Comparison of ENCODE assay signal across 8 cellular contexts in genomic region chr3:23945903-23946751, GRCh38. TPM values are rescaled to one million over a fixed set of nuclear protein-coding genes. Genes with fewer than 3 reads are reported as not detected.
DNase-seq lines count a peak whose midpoint lies in the region; ATAC-seq and TF ChIP-seq lines count a peak whose summit lies in the region.

No MANE protein-coding gene starts in this region.

- H3K36me3 ChIP-seq in HCT116 (ENCODE audit: control insufficient read depth in 1 of 2, insufficient read depth in 2 of 2, low read length in 2 of 2) (no peaks in the 10 kb centered on the region), MM.1S (replicated peaks; ENCODE audit: insufficient read depth, low read length) (no peaks in the 10 kb centered on the region), neural progenitor cell (no peaks in the 10 kb centered on the region), stomach smooth muscle (ENCODE audit: control insufficient read depth in 2 of 2, insufficient read depth in 2 of 2, low read length in 2 of 2) (no peaks in the 10 kb centered on the region)

- peaks cover 24% of the 10 kb centered on the region for H3K4me1 Mint-ChIP-seq in neural progenitor cell

- DNase-seq in GM03348 (ENCODE audit: low spot score) (peak; percentile 99), HCT116 (ENCODE audit: low read depth, low spot score) (peak; percentile 82), MM.1S (peak; percentile 97), SHP77 treated with DMSO at 0.1 percent for 48 hours (lab: John Stamatoyannopoulos, UW) (peak; percentile 89), activated gamma-delta T cell treated with Interleukin-2 at 50 U/mL for 16 hours (peak; percentile 96), foreskin fibroblast (peak; percentile 98 to 100), neural progenitor cell (ENCODE audit: low spot score) (peak; percentile 99)

- TF ChIP-seq RAD21 in HCT116 (IDR thresholded peaks at IDR 0.05; ENCODE audit: low read depth) = no peak

- no TSS peak for BruUV-seq in HCT116 (replicated peaks; lab: Mats Ljungman, UMichigan)

- intact Hi-C loops in HCT116 (cut with micrococcal nuclease) = loop anchor here (1.0 to 2.0 kb wide), 3 partner anchors 17 to 29 kb away; partner anchors contain the start of gene RPL15

- H4K20me1 ChIP-seq in HCT116 (ENCODE audit: insufficient read depth) (peaks cover 3% of the 10 kb centered on the region; the same call in 1 of the 2 replicates), MM.1S (ENCODE audit: insufficient read depth, low read length) (no peaks in the 10 kb centered on the region), neural progenitor cell (ENCODE audit: low read depth) (peaks cover 6% of the 10 kb centered on the region)

- peaks cover 5% of the 10 kb centered on the region for H3K36me3 Mint-ChIP-seq in neural progenitor cell

- H3K9me3 Mint-ChIP-seq in neural progenitor cell = peaks cover 1% of the 10 kb centered on the region

- H3K79me2 ChIP-seq in HCT116 (ENCODE audit: insufficient read depth, low read length) (peaks cover 49% of the 10 kb centered on the region), MM.1S (ENCODE audit: low read length) (peaks cover 49% of the 10 kb centered on the region), neural progenitor cell (ENCODE audit: low read depth) (peaks cover 50% of the 10 kb centered on the region)

- H3K4me3 Mint-ChIP-seq in neural progenitor cell = peak overlapping the region; percentile 96

- H3K27ac ChIP-seq in HCT116 (ENCODE audit: low read depth, low read length) (peak overlapping the region; percentile 89), MM.1S (ENCODE audit: low read length) (peak overlapping the region; percentile 72), neural progenitor cell (peak overlapping the region; percentile 100), stomach smooth muscle (ENCODE audit: low read length) (peak overlapping the region; percentile 76)

- H3K9ac ChIP-seq in HCT116 (ENCODE audit: low read length) = peak overlapping the region; percentile 92
- H3K9ac ChIP-seq in MM.1S (ENCODE audit: low read length) = peak overlapping the region; percentile 74
- peak overlapping the region; percentile 69 for H3K9ac ChIP-seq in neural progenitor cell
- peak overlapping the region; percentile 76 to 85 for H3K9ac ChIP-seq in stomach smooth muscle (ENCODE audit: low read length in 2 of 2)

- no peaks in the 10 kb centered on the region for H3K9me2 ChIP-seq in HCT116 (ENCODE audit: insufficient read depth)
- H3K9me2 ChIP-seq in MM.1S (replicated peaks; ENCODE audit: insufficient read depth, low read length) = no peaks in the 10 kb centered on the region

- H3K4me3 ChIP-seq in HCT116 (replicated peaks in 1 of 2; ENCODE audit: low read depth in 1 of 2, low read length in 2 of 2) (peak overlapping the region; percentile 67 to 72), MM.1S (ENCODE audit: low read length) (peak overlapping the region; percentile 94), foreskin fibroblast (ENCODE audit: low read depth in 1 of 2, low read length in 2 of 2) (peak overlapping the region; percentile 70 to 74), neural progenitor cell (peak overlapping the region; percentile 77), stomach smooth muscle (ENCODE audit: low read length in 2 of 2) (peak overlapping the region; percentile 83 to 86)

- H3K27ac Mint-ChIP-seq in neural progenitor cell = peak overlapping the region; percentile 98

- POLR2A ChIA-PET in HCT116 (lab: Charles Lee) = interaction anchor here (0.7 to 1.6 kb wide), 7 partner anchors 8 to 29 kb away, joined by 3 to 20 read pairs (median 4); partner anchors contain the start of genes NKIRAS1 and RPL15

- H3K9me3 ChIP-seq in HCT116 (ENCODE audit: control insufficient read depth in 1 of 2, insufficient read depth in 1 of 2, low read depth in 1 of 2, low read length in 2 of 2) (no peaks in the 10 kb centered on the region), MM.1S (replicated peaks; ENCODE audit: insufficient read depth, low read length) (no peaks in the 10 kb centered on the region), neural progenitor cell (ENCODE audit: low read depth) (no peaks in the 10 kb centered on the region), stomach smooth muscle (ENCODE audit: control insufficient read depth in 2 of 2, low read length in 2 of 2) (no peaks in the 10 kb centered on the region)

- TF ChIP-seq CTCF in HCT116 (IDR thresholded peaks at IDR 0.05 in 2 of 3, conservative IDR thresholded peaks at IDR 0.05 in 1 of 3; ENCODE audit: borderline replicate concordance in 1 of 3, insufficient read depth in 1 of 3, low read depth in 2 of 3, low read length in 2 of 3) = no peak
- TF ChIP-seq CTCF in MM.1S (IDR thresholded peaks at IDR 0.05; ENCODE audit: low read length) = no peak
- TF ChIP-seq CTCF in foreskin fibroblast (IDR thresholded peaks at IDR 0.05; ENCODE audit: low read depth, low read length) = no peak
- TF ChIP-seq CTCF in neural progenitor cell (IDR thresholded peaks at IDR 0.05) = no peak

- CTCF ChIA-PET in HCT116 (lab: Charles Lee) = interaction anchor here (0.6 kb wide), 1 partner anchor 266 kb away, joined by 3 read pairs; no protein-coding TSS in a partner anchor

- H3K27me3 Mint-ChIP-seq in neural progenitor cell (ENCODE audit: insufficient read depth, low read depth) = peaks cover 11% of the 10 kb centered on the region

- peak; percentile 78 for ATAC-seq in HCT116

- no peak overlapping the region for H2AFZ ChIP-seq in HCT116 (ENCODE audit: low read depth, low read length, poor library complexity, severe bottlenecking)
- peak overlapping the region; percentile 76 for H2AFZ ChIP-seq in MM.1S (ENCODE audit: low read length)
- peak overlapping the region; percentile 23 for H2AFZ ChIP-seq in neural progenitor cell (replicated peaks)

- H3K4me2 ChIP-seq in HCT116 (ENCODE audit: low read length) (peak overlapping the region; percentile 96), MM.1S (ENCODE audit: low read depth, low read length) (peak overlapping the region; percentile 70), neural progenitor cell (peak overlapping the region; percentile 86)

- H3F3A ChIP-seq in MM.1S (ENCODE audit: insufficient read depth, low read length) = peaks cover 14% of the 10 kb centered on the region; the same call in 1 of the 2 replicates
- H3F3A ChIP-seq in neural progenitor cell (ENCODE audit: low read depth) = peaks cover 34% of the 10 kb centered on the region

- H3K4me1 ChIP-seq in HCT116 (ENCODE audit: control insufficient read depth in 1 of 2, insufficient read depth in 2 of 2, low read length in 2 of 2) (peaks cover 46 to 56% of the 10 kb centered on the region in 2 experiments), MM.1S (ENCODE audit: low read length) (peaks cover 16% of the 10 kb centered on the region), neural progenitor cell (peaks cover 22% of the 10 kb centered on the region), stomach smooth muscle (ENCODE audit: control insufficient read depth, insufficient read depth, low read length) (peaks cover 32% of the 10 kb centered on the region)

- RAD21 ChIA-PET in HCT116 (lab: Charles Lee; ENCODE audit: low non-redundant PET in 1 of 2, low total read pairs in 2 of 2, uncharacterized antibody in 2 of 2, unreplicated experiment in 2 of 2) = no interaction called here

- H3K27me3 ChIP-seq in HCT116 (ENCODE audit: insufficient read depth, low read length) (no peaks in the 10 kb centered on the region), MM.1S (replicated peaks; ENCODE audit: insufficient read depth, low read length) (no peaks in the 10 kb centered on the region), neural progenitor cell (no peaks in the 10 kb centered on the region), stomach smooth muscle (ENCODE audit: control insufficient read depth in 1 of 2, insufficient read depth in 2 of 2, low read length in 2 of 2) (no peaks in the 10 kb centered on the region)

- no peak for TF ChIP-seq POLR2A in HCT116 (IDR thresholded peaks at IDR 0.05; ENCODE audit: borderline replicate concordance, extremely low read depth, insufficient read depth, insufficient read length)

TF ChIP-seq in HCT116, 20 proteins besides CTCF, POLR2A, EP300 and RAD21 (continues in another document):
- TF ChIP-seq SP1 (IDR thresholded peaks at IDR 0.05; ENCODE audit: low read depth) (peak; percentile 92), YY1 (IDR thresholded peaks at IDR 0.05; ENCODE audit: extremely low read depth, insufficient replicate concordance, low read depth, low read length) (peak; percentile 56), CBX3 (IDR thresholded peaks at IDR 0.05; ENCODE audit: low read depth) (0 out of 2 replicates have a peak, but pooled peaks have one; percentile 46), TCF7L2 (IDR thresholded peaks at IDR 0.05; ENCODE audit: borderline replicate concordance, extremely low read depth, insufficient read depth, insufficient read length) (peak; percentile 63), EZH2 (IDR thresholded peaks at IDR 0.05) (no peak), ATF3 (IDR thresholded peaks at IDR 0.05) (no peak; the same call in 1 of the 2 replicates), ZBTB33 (IDR thresholded peaks at IDR 0.05; ENCODE audit: extremely low read depth, insufficient replicate concordance, low read length) (peak; percentile 9), JUND (IDR thresholded peaks at IDR 0.05) (peak; percentile 52; the same call in 1 of the 2 replicates)

RNA-seq across cellular contexts. Expression of gene NR1D2, which starts 1.0 kb away (rescaled TPM):
- 60.9 TPM for total RNA-seq in HCT116 (2021; ENCODE audit: unreplicated experiment)
- 29.7 and 33.9 TPM in 2 replicates for polyA plus RNA-seq in HCT116 (2012)
- total RNA-seq in neural progenitor cell (ENCODE audit: low replicate concordance) = 28.9 and 43.7 TPM in 2 replicates

RNA-seq across cellular contexts. Expression of gene RPL15, which starts 29.2 kb away (rescaled TPM):
- 2,177 TPM for total RNA-seq in HCT116 (2021; ENCODE audit: unreplicated experiment)
- polyA plus RNA-seq in HCT116 (2012) = 3,201 and 3,342 TPM in 2 replicates
- total RNA-seq in neural progenitor cell (ENCODE audit: low replicate concordance) = 5,928 and 7,186 TPM in 2 replicates

RNA-seq across cellular contexts. Expression of gene NKIRAS1, which starts 29.3 kb away (rescaled TPM):
- 12.0 TPM for total RNA-seq in HCT116 (2021; ENCODE audit: unreplicated experiment)
- polyA plus RNA-seq in HCT116 (2012) = 4.7 and 7.0 TPM in 2 replicates
- 17.3 and 30.9 TPM in 2 replicates for total RNA-seq in neural progenitor cell (ENCODE audit: low replicate concordance)

Comparison
In these comparisons a context has a peak if more than half of its experiments do, and no peak if none do; other contexts are left out.
1. Peak in every context shown above with its lines: DNase-seq, ATAC-seq, H3K4me3 ChIP-seq and H3K27ac ChIP-seq.